In the genomic region with DNA sequence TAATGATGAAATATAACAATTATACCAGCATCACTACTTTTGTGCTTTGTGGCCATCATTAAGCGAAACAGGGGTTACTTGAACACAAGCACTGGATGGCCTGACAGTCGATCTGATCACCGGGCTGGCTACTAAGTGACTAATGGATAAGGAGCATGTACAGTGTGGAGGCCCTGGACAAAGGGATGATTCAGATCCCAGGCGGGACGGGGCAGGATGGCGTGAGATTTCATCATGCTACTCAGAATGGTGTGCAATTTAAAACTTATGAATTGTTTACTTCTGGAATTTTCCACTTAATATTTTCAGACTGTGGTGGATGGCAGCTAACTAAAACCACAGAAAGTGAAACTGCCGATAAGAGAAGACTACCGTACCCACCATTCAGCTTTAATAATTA, we compare ENCODE assay signal across 12 cellular contexts. TPM values are rescaled to one million over a fixed set of nuclear protein-coding genes. Genes with fewer than 3 reads are reported as not detected.
A peak's percentile ranks its signal among the peaks of the same experiment; 100 is the strongest.
DNase-seq lines count a peak whose midpoint lies in the region; ATAC-seq and TF ChIP-seq lines count a peak whose summit lies in the region.
"Had no signal": no experiment of that assay in that cellular context is flagged by ENCODE, and none has a peak within 500 bp of the region (broad histone marks: within the 10 kb centered on the region; RNA-seq: fewer than 3 reads in every experiment).

No MANE protein-coding gene starts in this region.

- no peak for TF ChIP-seq RAD21 in IMR-90 (IDR thresholded peaks at IDR 0.05; ENCODE audit: low read length)

- no peak overlapping the region for H2AK5ac ChIP-seq in IMR-90 (ENCODE audit: low read depth, low read length)
- H2AK5ac ChIP-seq in mesendoderm (ENCODE audit: low read length) = no peak overlapping the region

- H3K4me3 ChIP-seq in AG04449 (ENCODE audit: low read depth, low read length) = no peak overlapping the region
- H3K4me3 ChIP-seq in IMR-90 (ENCODE audit: insufficient read depth, low read depth, low read length) = 0 out of 2 replicates have a peak overlapping the region, but pooled peaks have one; percentile 3
- no peak overlapping the region for H3K4me3 ChIP-seq in body of pancreas
- H3K4me3 ChIP-seq in mesendoderm (ENCODE audit: low read length) = no peak overlapping the region
- H3K4me3 ChIP-seq in mucosa of descending colon = no peak overlapping the region
- no peak overlapping the region for H3K4me3 ChIP-seq in transverse colon

- H2BK15ac ChIP-seq in IMR-90 (ENCODE audit: low read depth, low read length) (no peak overlapping the region), mesendoderm (replicated peaks; ENCODE audit: low read depth) (no peak overlapping the region)

- H4K91ac ChIP-seq in IMR-90 (ENCODE audit: insufficient read depth, low read depth, low read length) = 0 out of 2 replicates have a peak overlapping the region, but pooled peaks have one; percentile 76

- H3K4me1 ChIP-seq in IMR-90 (ENCODE audit: control insufficient read depth, insufficient read depth, low read length) (peaks cover 16% of the 10 kb centered on the region), body of pancreas (no peaks in the 10 kb centered on the region), mesendoderm (ENCODE audit: control insufficient read depth, low read depth, low read length) (no peaks in the 10 kb centered on the region), mucosa of descending colon (ENCODE audit: low read depth) (no peaks in the 10 kb centered on the region), transverse colon (no peaks in the 10 kb centered on the region)

- H4K20me1 ChIP-seq in IMR-90 (ENCODE audit: insufficient read depth, low read length) = no peaks in the 10 kb centered on the region

- WGBS in IMR-90 (ENCODE audit: extremely low coverage in 2 of 2, insufficient read length in 1 of 2), 2 experiments = 80% methylated on average over 1 of the region's 8 CpGs; no CpG with 5 or more reads in 1 of the 2 experiments
- WGBS in body of pancreas, 2 donors = 66 to 68% methylated on average over 8 of the region's 8 CpGs
- WGBS in mesendoderm (ENCODE audit: extremely low coverage, insufficient coverage, low lambda C conversion rate) = 100% methylated on average over 1 of the region's 8 CpGs
- WGBS in transverse colon (ENCODE audit: low coverage in 1 of 2), 2 donors = 78% methylated on average over 8 of the region's 8 CpGs

- H3K27ac ChIP-seq in IMR-90 (ENCODE audit: insufficient read depth, low read length) = peak overlapping the region; percentile 25; the same call in 1 of the 2 replicates
- H3K27ac ChIP-seq in body of pancreas = no peak overlapping the region
- no peak overlapping the region for H3K27ac ChIP-seq in mesendoderm (ENCODE audit: low read depth, low read length)
- H3K27ac ChIP-seq in transverse colon = no peak overlapping the region

- H3K18ac ChIP-seq in IMR-90 (ENCODE audit: low read depth, low read length) = no peak overlapping the region; the same call in 1 of the 2 replicates
- no peak overlapping the region for H3K18ac ChIP-seq in mesendoderm (ENCODE audit: low read length)

- no peaks in the 10 kb centered on the region for H3K79me2 ChIP-seq in mesendoderm (ENCODE audit: control insufficient read depth, insufficient read depth, low read length)

- peak overlapping the region in 1 of 2 experiments; percentile 68; a peak in 2 of 4 replicates for H4K8ac ChIP-seq in IMR-90 (ENCODE audit: low read depth in 2 of 2, low read length in 2 of 2)
- no peak overlapping the region for H4K8ac ChIP-seq in mesendoderm (ENCODE audit: low read depth, low read length)

- BruUV-seq in IMR-90 (replicated peaks; lab: Mats Ljungman, UMichigan) = no TSS peak

- TF ChIP-seq CTCF in AG04449 (IDR thresholded peaks at IDR 0.05; ENCODE audit: insufficient read depth, low read length, missing control alignments) (no peak), IMR-90 (conservative IDR thresholded peaks at IDR 0.05; ENCODE audit: low read depth, low read length) (no peak), body of pancreas (IDR thresholded peaks at IDR 0.05) (no peak), mucosa of descending colon (IDR thresholded peaks at IDR 0.05) (no peak), transverse colon (IDR thresholded peaks at IDR 0.05) (no peak)

- DNase-seq in AG04449 (ENCODE audit: low read depth, low spot score) = peak; percentile 37
- peak; percentile 97 for DNase-seq in IMR-90
- DNase-seq in body of pancreas = peak in 1 of 4 donors; percentile 14
- DNase-seq in kidney tubule cell (ENCODE audit: low spot score) = peak; percentile 84
- no peak for DNase-seq in mesendoderm
- no peak for DNase-seq in mucosa of descending colon
- DNase-seq in transverse colon = no peak
- no peak for DNase-seq in GDM1 (lab: John Stamatoyannopoulos, UW)
- DNase-seq: activated T-cell treated with anti-CD3 and anti-CD28 coated beads, Interleukin-2, amount 50 U/mL, for 24 hours; CD4-positive, alpha-beta T cell; effector CD8-positive, alpha-beta T cell had no signal

- H2BK20ac ChIP-seq in IMR-90 (ENCODE audit: low read depth, low read length) = peak overlapping the region; percentile 64; the same call in 1 of the 2 replicates

- H3K4ac ChIP-seq in IMR-90 (ENCODE audit: low read depth, low read length) (peak overlapping the region; percentile 69; the same call in 1 of the 2 replicates), mesendoderm (ENCODE audit: low read depth, low read length) (no peak overlapping the region)

- no peak overlapping the region for H2AK9ac ChIP-seq in IMR-90 (replicated peaks; ENCODE audit: low read depth, low read length, poor library complexity)

- in situ Hi-C loops in IMR-90 (cut with MboI; ENCODE audit: low sequenced_read_pairs) (no loop called here), transverse colon (cut with MboI; ENCODE audit: low pct_ligation_motif_present in 1 of 4, low pct_unique_long_range_greater_than_20kb in 1 of 4, low sequenced_read_pairs in 3 of 4) (no loop called here)

- peak overlapping the region; percentile 36; the same call in 1 of the 2 replicates for H3K4me2 ChIP-seq in IMR-90 (ENCODE audit: low read depth, low read length)
- no peak overlapping the region for H3K4me2 ChIP-seq in mesendoderm (ENCODE audit: low read length)

- H3K9ac ChIP-seq in IMR-90 (ENCODE audit: low read depth, low read length) (no peak overlapping the region), mesendoderm (ENCODE audit: low read length) (no peak overlapping the region)

- no peaks in the 10 kb centered on the region for H3K36me3 ChIP-seq in IMR-90 (ENCODE audit: control insufficient read depth, insufficient read depth, low read length)
- H3K36me3 ChIP-seq in body of pancreas (replicated peaks in 1 of 2; ENCODE audit: insufficient read depth in 1 of 2, low read depth in 2 of 2) = no peaks in the 10 kb centered on the region
- H3K36me3 ChIP-seq in mesendoderm (ENCODE audit: control insufficient read depth, insufficient read depth, low read length) = no peaks in the 10 kb centered on the region
- H3K36me3 ChIP-seq in mucosa of descending colon (ENCODE audit: low read depth) = no peaks in the 10 kb centered on the region
- H3K36me3 ChIP-seq in transverse colon = no peaks in the 10 kb centered on the region

- H2BK5ac ChIP-seq in IMR-90 (ENCODE audit: low read depth, low read length, poor library complexity, severe bottlenecking) (peak overlapping the region; percentile 80), mesendoderm (ENCODE audit: low read length) (no peak overlapping the region)

- H4K5ac ChIP-seq in IMR-90 (ENCODE audit: low read depth, low read length) (no peak overlapping the region; the same call in 1 of the 2 replicates), mesendoderm (ENCODE audit: low read length) (no peak overlapping the region)

- intact Hi-C loops in IMR-90 (cut with micrococcal nuclease) (loop anchor here (1.0 kb wide), 1 partner anchor 8 kb away; no protein-coding TSS in a partner anchor), body of pancreas (cut with DNase I) (no loop called here), mucosa of descending colon (cut with DNase I, micrococcal nuclease) (no loop called here), transverse colon (cut with DNase I; ENCODE audit: low total_unique reads) (no loop called here)

- H3K9me3 ChIP-seq in IMR-90 (ENCODE audit: control insufficient read depth, insufficient read depth, low read length) (no peaks in the 10 kb centered on the region), body of pancreas (no peaks in the 10 kb centered on the region), mucosa of descending colon (no peaks in the 10 kb centered on the region), transverse colon (no peaks in the 10 kb centered on the region)

- H3K23ac ChIP-seq in IMR-90 (ENCODE audit: low read depth, low read length) = no peak overlapping the region
- no peak overlapping the region for H3K23ac ChIP-seq in mesendoderm (ENCODE audit: low read length)

- H3K27me3 ChIP-seq in IMR-90 (ENCODE audit: control insufficient read depth, insufficient read depth, low read length) (no peaks in the 10 kb centered on the region), body of pancreas (no peaks in the 10 kb centered on the region), mesendoderm (ENCODE audit: insufficient read depth, low read length, poor library complexity) (peaks cover 2% of the 10 kb centered on the region), transverse colon (no peaks in the 10 kb centered on the region)

- dilution Hi-C loops in IMR-90 (cut with HindIII; ENCODE audit: low sequenced_read_pairs, unreplicated experiment) = no loop called here

- POLR2A ChIA-PET in AG04449 (lab: Yijun Ruan, JAX) (no interaction called here), IMR-90 (lab: Charles Lee; ENCODE audit: unreplicated experiment) (interaction anchor here (0.5 kb wide), 1 partner anchor 20 kb away, joined by 4 read pairs; no protein-coding TSS in a partner anchor)

- no peak for TF ChIP-seq EP300 in transverse colon (IDR thresholded peaks at IDR 0.05; ENCODE audit: low read depth)

- 0 out of 2 replicates have a peak overlapping the region, but pooled peaks have one; percentile 39 for H3K56ac ChIP-seq in IMR-90 (ENCODE audit: extremely low read depth, insufficient read depth, low read length)
- no peak overlapping the region for H3K56ac ChIP-seq in mesendoderm (ENCODE audit: low read length)

- CTCF ChIA-PET in AG04449 (lab: Yijun Ruan, JAX) (interaction anchor here (0.7 kb wide), 1 partner anchor 9 kb away, joined by 3 read pairs; no protein-coding TSS in a partner anchor), IMR-90 (lab: Yijun Ruan, JAX) (interaction anchor here (0.7 kb wide), 1 partner anchor 25 kb away, joined by 5 read pairs; no protein-coding TSS in a partner anchor)

- H3K14ac ChIP-seq in IMR-90 (replicated peaks; ENCODE audit: low read depth, low read length) = no peak overlapping the region

- no peak overlapping the region for H2AFZ ChIP-seq in IMR-90 (replicated peaks; ENCODE audit: low read length, poor library complexity)

- H3K9me1 ChIP-seq in IMR-90 (ENCODE audit: insufficient read depth, low read length) = no peaks in the 10 kb centered on the region; the same call in 1 of the 2 replicates

- no peaks in the 10 kb centered on the region for H3K79me1 ChIP-seq in IMR-90 (ENCODE audit: low read depth in 1 of 2, low read length in 2 of 2)
- H3K79me1 ChIP-seq in mesendoderm (ENCODE audit: low read length) = no peaks in the 10 kb centered on the region

- ATAC-seq in IMR-90 (ENCODE audit: low read depth) (peak; percentile 91), body of pancreas (peak; percentile 40), mucosa of descending colon (no peak)

- TF ChIP-seq POLR2A in IMR-90 (IDR thresholded peaks at IDR 0.05; ENCODE audit: low read depth, low read length) = peak; percentile 54
- TF ChIP-seq POLR2A in body of pancreas (IDR thresholded peaks at IDR 0.05) = no peak
- TF ChIP-seq POLR2A in transverse colon (IDR thresholded peaks at IDR 0.05) = no peak

- peak overlapping the region; percentile 89 for H2BK120ac ChIP-seq in IMR-90 (ENCODE audit: low read depth, low read length)
- H2BK120ac ChIP-seq in mesendoderm (ENCODE audit: low read depth, low read length) = no peak overlapping the region

RNA-seq across cellular contexts. Expression of a gene that starts 7.0 kb away (rescaled TPM):
- total RNA-seq in IMR-90 (2012; rRNA removed) (64.2 and 66.3 TPM in 2 replicates), body of pancreas (10 to 100 TPM; 17.5 to 19.7 TPM), mucosa of descending colon (10 to 100 TPM in 1 of 3 donors, 1 to 10 TPM in 2; 2.6 to 48.1 (median 8.3) TPM), transverse colon (10 to 100 TPM; 11.9 to 37.8 (median 22.5) TPM)
- 26.8 and 29.7 TPM in 2 replicates for polyA plus RNA-seq in IMR-90 (2012; rRNA removed)
- 5.5 and 8.4 TPM in 2 replicates for polyA plus RNA-seq in IMR-90 (2012; cell fraction: cytosol; rRNA removed)
- 10.3 and 72.2 TPM in 2 replicates for polyA plus RNA-seq in IMR-90 (2012; cell fraction: nucleus; rRNA removed; ENCODE audit: low replicate concordance)
- polyA plus RNA-seq in mesendoderm (2013, experiment 1 of 2) = 0.27 TPM
- polyA plus RNA-seq in mesendoderm (2013, experiment 2 of 2) = 0.29 TPM

RNA-seq across cellular contexts. Expression of a gene that starts 33.9 kb away (rescaled TPM):
- not detected in 2 replicates for total RNA-seq in IMR-90 (2012; rRNA removed)
- polyA plus RNA-seq in IMR-90 (2012; rRNA removed) = not detected in 2 replicates
- polyA plus RNA-seq in IMR-90 (2012; cell fraction: cytosol; rRNA removed) = not detected in 2 replicates
- polyA plus RNA-seq in IMR-90 (2012; cell fraction: nucleus; rRNA removed; ENCODE audit: low replicate concordance) = not detected in 2 replicates
- total RNA-seq in body of pancreas = not detected
- polyA plus RNA-seq in mesendoderm (2013, experiment 1 of 2) = not detected
- polyA plus RNA-seq in mesendoderm (2013, experiment 2 of 2) = not detected
- total RNA-seq in mucosa of descending colon = not detected
- total RNA-seq in transverse colon = under 1 TPM in 1 of 4 donors, not detected in 3; under 0.01 TPM
- total RNA-seq: CD4-positive, alpha-beta T cell; T-helper 1 cell treated with Interleukin-12 subunit alpha and Interleukin-12 subunit beta and Interleukin-4 antibody, amounts not matched to agents 30 ng/mL and 1 ng/mL, for 36 hours had no signal

Comparison
In these comparisons a context has a peak if more than half of its experiments do, and no peak if none do; other contexts are left out.
1. DNase-seq: peak in AG04449 (single experiment), IMR-90 (single experiment) and kidney tubule cell (single experiment); none in mesendoderm (single experiment), mucosa of descending colon (0 of 3), transverse colon (single experiment) and GDM1 (single experiment).